In genomic region chr7:72336887-72337821, GRCh38 we compare ENCODE assay signal across 11 cellular contexts.
A peak's percentile ranks its signal among the peaks of the same experiment; 100 is the strongest.
DNase-seq lines count a peak whose midpoint lies in the region; ATAC-seq and TF ChIP-seq lines count a peak whose summit lies in the region.
"Had no signal": no experiment of that assay in that cellular context is flagged by ENCODE, and none has a peak within 500 bp of the region (broad histone marks: within the 10 kb centered on the region; RNA-seq: fewer than 3 reads in every experiment).

No MANE protein-coding gene starts in this region.

- WGBS in esophagus, 2 donors: 2 to 3% methylated on average over 79 to 91 of the region's 91 CpGs

- H3K27me3 ChIP-seq in GM06990 (replicated peaks; ENCODE audit: control insufficient read depth, insufficient read depth, low read length): no peaks in the 10 kb centered on the region
- H3K27me3 ChIP-seq in esophagus (ENCODE audit: control insufficient read depth in 1 of 2, insufficient read depth in 2 of 2, low read length in 2 of 2): peaks cover 6% of the 10 kb centered on the region in 2 donors

- DNase-seq in GM06990 (ENCODE audit: extremely low read depth, insufficient read length) (peak; percentile 36), NCI-H146 (lab: John Stamatoyannopoulos, UW) (peak; percentile 65), nucleus accumbens (lab: John Stamatoyannopoulos, UW) (peak in 32 of 56 donors; percentile 6 to 73 (median 47)), SKM-1 (lab: John Stamatoyannopoulos, UW; ENCODE audit: unreplicated experiment) (no peak), dedifferentiated amniotic fluid mesenchymal stem cell (ENCODE audit: extremely low spot score) (no peak)
- DNase-seq: activated CD4-positive, CD25-positive, alpha-beta regulatory T cell; activated T-cell treated with anti-CD3 and anti-CD28 coated beads, Interleukin-2, amount 50 U/mL, for 4 hours; Karpas-422; left colon had no signal

- no peak for TF ChIP-seq CTCF in GM06990 (IDR thresholded peaks at IDR 0.05; ENCODE audit: insufficient read depth, low read length, poor library complexity, severe bottlenecking)

- no peak overlapping the region for H3K4me3 ChIP-seq in GM06990 (replicated peaks; ENCODE audit: low read depth, low read length)
- H3K4me3 ChIP-seq in esophagus (ENCODE audit: low read depth in 1 of 2, low read length in 2 of 2): peak overlapping the region; percentile 26 to 27

- no peak overlapping the region for H3K27ac ChIP-seq in esophagus (ENCODE audit: low read depth in 2 of 2, low read length in 1 of 2)

- no peak for ATAC-seq in GM18517 (IDR thresholded peaks at IDR 0.05; ENCODE audit: unreplicated experiment)
- ATAC-seq: left colon had no signal

- peaks cover 7% of the 10 kb centered on the region in 2 donors for H3K4me1 ChIP-seq in esophagus (ENCODE audit: control insufficient read depth in 2 of 2, insufficient read depth in 2 of 2, low read length in 1 of 2)

- H3K9me3 ChIP-seq in esophagus (ENCODE audit: control insufficient read depth in 2 of 2, insufficient read depth in 1 of 2, low read depth in 1 of 2, low read length in 1 of 2): no peaks in the 10 kb centered on the region

- no peaks in the 10 kb centered on the region for H3K36me3 ChIP-seq in GM06990 (ENCODE audit: control insufficient read depth, insufficient read depth, low read length)
- no peaks in the 10 kb centered on the region for H3K36me3 ChIP-seq in esophagus (ENCODE audit: control insufficient read depth in 2 of 2, insufficient read depth in 2 of 2, low read length in 1 of 2)

Comparison
In these comparisons a context has a peak if more than half of its experiments do, and no peak if none do; other contexts are left out.
1. DNase-seq: peak in GM06990 (single experiment), NCI-H146 (single experiment) and nucleus accumbens (32 of 56); none in SKM-1 (single experiment) and dedifferentiated amniotic fluid mesenchymal stem cell (single experiment).